ENCODE assay signal across 8 cellular contexts in genomic region chr10:27319752-27320561, GRCh38.
A peak's percentile ranks its signal among the peaks of the same experiment; 100 is the strongest.
DNase-seq lines count a peak whose midpoint lies in the region; ATAC-seq and TF ChIP-seq lines count a peak whose summit lies in the region.

No MANE protein-coding gene starts in this region.

- H3K36me3 Mint-ChIP-seq in nephron progenitor cell (ENCODE audit: low read depth), result no peaks in the 10 kb centered on the region

- H3K36me3 ChIP-seq in adrenal gland (replicated peaks in 1 of 2) (no peaks in the 10 kb centered on the region), skeletal muscle tissue (ENCODE audit: control insufficient read depth in 3 of 3, insufficient read depth in 3 of 3, low read length in 3 of 3) (no peaks in the 10 kb centered on the region)

- peak; percentile 65 for ATAC-seq in GM21367 (IDR thresholded peaks at IDR 0.05; ENCODE audit: unreplicated experiment)

- peak; percentile 90 for DNase-seq in DMS53 (lab: John Stamatoyannopoulos, UW)
- DNase-seq in NCI-H1436 (lab: John Stamatoyannopoulos, UW), result peak; percentile 61
- peak; percentile 33 to 77 (median 55) for DNase-seq in adrenal gland
- DNase-seq in hypothalamus (lab: John Stamatoyannopoulos, UW), result peak in 26 of 51 donors; percentile 1 to 49 (median 9)
- DNase-seq in activated effector memory CD4-positive, alpha-beta T cell treated with Interleukin-2 at 50 U/mL for 16 hours, result no peak
- no peak for DNase-seq in nephron progenitor cell

- TF ChIP-seq CTCF in adrenal gland (IDR thresholded peaks at IDR 0.05), result no peak
- no peak for TF ChIP-seq CTCF in nephron progenitor cell (IDR thresholded peaks at IDR 0.05)

- no peaks in the 10 kb centered on the region for H3K27me3 ChIP-seq in adrenal gland
- peaks cover 0 to 6% (median 0%) of the 10 kb centered on the region in 3 donors for H3K27me3 ChIP-seq in skeletal muscle tissue (ENCODE audit: control insufficient read depth in 3 of 3, insufficient read depth in 3 of 3, low read length in 3 of 3)

- TF ChIP-seq POLR2A in adrenal gland (IDR thresholded peaks at IDR 0.05), result no peak

- H3K4me1 ChIP-seq in adrenal gland (replicated peaks in 1 of 2), result peaks cover 4 to 5% of the 10 kb centered on the region in 2 donors
- H3K4me1 ChIP-seq in skeletal muscle tissue (ENCODE audit: control insufficient read depth in 3 of 3, insufficient read depth in 3 of 3, low read length in 3 of 3), result no peaks in the 10 kb centered on the region

- H3K27ac ChIP-seq in adrenal gland (peak overlapping the region in 2 of 5 donors; percentile 67 to 88), skeletal muscle tissue (ENCODE audit: low read depth, low read length) (no peak overlapping the region)

- peaks cover 2% of the 10 kb centered on the region for H3K27me3 Mint-ChIP-seq in nephron progenitor cell (ENCODE audit: low read depth, poor library complexity)

- intact Hi-C loops in adrenal gland (cut with DNase I), result no loop called here

- 26 to 39% (median 28%) methylated on average over 25 to 48 of the region's 48 CpGs for WGBS in adrenal gland, 4 donors

- no peaks in the 10 kb centered on the region for H3K4me1 Mint-ChIP-seq in nephron progenitor cell

- H3K4me3 ChIP-seq in adrenal gland (peak overlapping the region in 2 of 4 donors; percentile 19 to 48), skeletal muscle tissue (ENCODE audit: low read length in 3 of 3) (peak overlapping the region; percentile 27 to 52 (median 43))

- no peak overlapping the region for H3K9ac ChIP-seq in skeletal muscle tissue (ENCODE audit: low read depth in 1 of 3, low read length in 3 of 3)

- peaks cover 5% of the 10 kb centered on the region for H3K9me3 Mint-ChIP-seq in nephron progenitor cell

- H3K4me3 Mint-ChIP-seq in nephron progenitor cell, result no peak overlapping the region

- H3K27ac Mint-ChIP-seq in nephron progenitor cell, result no peak overlapping the region

- H3K9me3 ChIP-seq in adrenal gland (replicated peaks in 1 of 3) (no peaks in the 10 kb centered on the region), skeletal muscle tissue (ENCODE audit: control insufficient read depth in 3 of 3, low read length in 3 of 3) (no peaks in the 10 kb centered on the region)

Comparison
In these comparisons a context has a peak if more than half of its experiments do, and no peak if none do; other contexts are left out.
1. DNase-seq: peak in DMS53 (single experiment), NCI-H1436 (single experiment), adrenal gland (7 of 7) and hypothalamus (26 of 51); none in activated effector memory CD4-positive, alpha-beta T cell treated with Interleukin-2 at 50 U/mL for 16 hours (single experiment) and nephron progenitor cell (single experiment).